Comparison of ENCODE assay signal across 9 cellular contexts in genomic region chrX:7088968-7089615, GRCh38. TPM values are rescaled to one million over a fixed set of nuclear protein-coding genes. Genes with fewer than 3 reads are reported as not detected.
DNase-seq lines count a peak whose midpoint lies in the region; ATAC-seq and TF ChIP-seq lines count a peak whose summit lies in the region.
"Had no signal": no experiment of that assay in that cellular context is flagged by ENCODE, and none has a peak within 500 bp of the region (broad histone marks: within the 10 kb centered on the region; RNA-seq: fewer than 3 reads in every experiment).

No MANE protein-coding gene starts in this region.

- no peak overlapping the region for H3K4me3 Mint-ChIP-seq in brain
- no peak overlapping the region for H3K4me3 Mint-ChIP-seq in stimulated activated naive B cell treated with anti-CD40 and anti-IgM and Interleukin-4, amounts not matched to agents 10 μg/mL and 1 μg/mL and 100 μg/mL, for 72 hours
- H3K4me3 Mint-ChIP-seq in stimulated activated effector memory CD8-positive, alpha-beta T cell treated with anti-CD3 and anti-CD28 coated beads, Interleukin-12 subunit alpha, Interleukin-12 subunit beta, amount 100 ng/mL, for 72 hours, result no peak overlapping the region

- peaks cover 0 to 3% (median 0%) of the 10 kb centered on the region in 5 experiments for H3K9me3 Mint-ChIP-seq in brain
- H3K9me3 Mint-ChIP-seq in stimulated activated naive B cell treated with anti-CD40 and anti-IgM and Interleukin-4, amounts not matched to agents 10 μg/mL and 1 μg/mL and 100 μg/mL, for 72 hours, result no peaks in the 10 kb centered on the region
- no peaks in the 10 kb centered on the region for H3K9me3 Mint-ChIP-seq in stimulated activated effector memory CD8-positive, alpha-beta T cell treated with anti-CD3 and anti-CD28 coated beads, Interleukin-12 subunit alpha, Interleukin-12 subunit beta, amount 100 ng/mL, for 72 hours

- peak; percentile 4 for DNase-seq in COR-L47 (lab: John Stamatoyannopoulos, UW)
- DNase-seq in NB4 (ENCODE audit: low read depth), result peak; percentile 34
- DNase-seq in stimulated activated naive B cell treated with anti-CD40 and anti-IgM and Interleukin-4, amounts not matched to agents 10 μg/mL and 1 μg/mL and 100 μg/mL, for 72 hours, result no peak
- DNase-seq in stimulated activated effector memory CD8-positive, alpha-beta T cell treated with anti-CD3 and anti-CD28 coated beads, Interleukin-12 subunit alpha, Interleukin-12 subunit beta, amount 100 ng/mL, for 72 hours (ENCODE audit: low spot score in 2 of 2), result no peak
- DNase-seq in NCI-H1105 (lab: John Stamatoyannopoulos, UW), result no peak
- DNase-seq in esophagus muscularis mucosa (ENCODE audit: extremely low spot score), result no peak

- no peak overlapping the region for H3K27ac ChIP-seq in esophagus muscularis mucosa (replicated peaks in 1 of 4)
- H3K27ac ChIP-seq: skin epidermis had no signal

- H3K36me3 Mint-ChIP-seq in brain, result peaks cover 27% of the 10 kb centered on the region
- H3K36me3 Mint-ChIP-seq in stimulated activated naive B cell treated with anti-CD40 and anti-IgM and Interleukin-4, amounts not matched to agents 10 μg/mL and 1 μg/mL and 100 μg/mL, for 72 hours, result peaks cover 3 to 19% of the 10 kb centered on the region in 2 donors
- H3K36me3 Mint-ChIP-seq in stimulated activated effector memory CD8-positive, alpha-beta T cell treated with anti-CD3 and anti-CD28 coated beads, Interleukin-12 subunit alpha, Interleukin-12 subunit beta, amount 100 ng/mL, for 72 hours, result peaks cover 2% of the 10 kb centered on the region

- ATAC-seq in GM19463 (IDR thresholded peaks at IDR 0.05; ENCODE audit: unreplicated experiment), result peak; percentile 39
- peak; percentile 24 to 39 for ATAC-seq in stimulated activated naive B cell treated with anti-CD40 and anti-IgM and Interleukin-4, amounts not matched to agents 10 μg/mL and 1 μg/mL and 100 μg/mL, for 72 hours (replicated peaks)
- no peak for ATAC-seq in stimulated activated effector memory CD8-positive, alpha-beta T cell treated with anti-CD3 and anti-CD28 coated beads, Interleukin-12 subunit alpha, Interleukin-12 subunit beta, amount 100 ng/mL, for 72 hours

- H3K27me3 Mint-ChIP-seq in brain, result no peaks in the 10 kb centered on the region
- no peaks in the 10 kb centered on the region for H3K27me3 Mint-ChIP-seq in stimulated activated naive B cell treated with anti-CD40 and anti-IgM and Interleukin-4, amounts not matched to agents 10 μg/mL and 1 μg/mL and 100 μg/mL, for 72 hours

- peaks cover 0 to 3% (median 0%) of the 10 kb centered on the region in 4 donors for H3K4me1 ChIP-seq in esophagus muscularis mucosa

- H3K9me3 ChIP-seq in esophagus muscularis mucosa, result no peaks in the 10 kb centered on the region

- no peak for TF ChIP-seq EP300 in esophagus muscularis mucosa (IDR thresholded peaks at IDR 0.05)

- peak overlapping the region in 2 of 5 experiments; percentile 45 to 57 for H3K27ac Mint-ChIP-seq in brain
- no peak overlapping the region for H3K27ac Mint-ChIP-seq in stimulated activated naive B cell treated with anti-CD40 and anti-IgM and Interleukin-4, amounts not matched to agents 10 μg/mL and 1 μg/mL and 100 μg/mL, for 72 hours
- no peak overlapping the region for H3K27ac Mint-ChIP-seq in stimulated activated effector memory CD8-positive, alpha-beta T cell treated with anti-CD3 and anti-CD28 coated beads, Interleukin-12 subunit alpha, Interleukin-12 subunit beta, amount 100 ng/mL, for 72 hours

- intact Hi-C loops in esophagus muscularis mucosa (cut with DNase I), result no loop called here

- TF ChIP-seq POLR2A in NB4 (IDR thresholded peaks at IDR 0.05; ENCODE audit: extremely low read depth, insufficient read length), result no peak
- no peak for TF ChIP-seq POLR2A in esophagus muscularis mucosa (IDR thresholded peaks at IDR 0.05; ENCODE audit: low read depth)

- H3K27me3 ChIP-seq in esophagus muscularis mucosa, result no peaks in the 10 kb centered on the region

- H3K4me3 ChIP-seq in NB4 (ENCODE audit: low read depth, low read length) (no peak overlapping the region), esophagus muscularis mucosa (no peak overlapping the region)
- H3K4me3 ChIP-seq: skin epidermis had no signal

- TF ChIP-seq CTCF in NB4 (IDR thresholded peaks at IDR 0.05; ENCODE audit: low read depth, low read length), result no peak
- TF ChIP-seq CTCF in brain (conservative IDR thresholded peaks at IDR 0.05), result peak; percentile 18 to 23
- no peak for TF ChIP-seq CTCF in esophagus muscularis mucosa (IDR thresholded peaks at IDR 0.05)

- peaks cover 43% of the 10 kb centered on the region for H3K4me1 Mint-ChIP-seq in brain
- peaks cover 52 to 63% of the 10 kb centered on the region in 2 donors for H3K4me1 Mint-ChIP-seq in stimulated activated naive B cell treated with anti-CD40 and anti-IgM and Interleukin-4, amounts not matched to agents 10 μg/mL and 1 μg/mL and 100 μg/mL, for 72 hours
- peaks cover 45% of the 10 kb centered on the region for H3K4me1 Mint-ChIP-seq in stimulated activated effector memory CD8-positive, alpha-beta T cell treated with anti-CD3 and anti-CD28 coated beads, Interleukin-12 subunit alpha, Interleukin-12 subunit beta, amount 100 ng/mL, for 72 hours

- WGBS in esophagus muscularis mucosa, result 95% methylated on average over 8 of the region's 8 CpGs

- H3K36me3 ChIP-seq in esophagus muscularis mucosa, result peaks cover 0 to 7% (median 0%) of the 10 kb centered on the region in 4 donors

RNA-seq across cellular contexts. Expression of gene STS, which starts 58.4 kb away (rescaled TPM):
- 5.4 TPM for polyA plus RNA-seq in brain (ENCODE audit: insufficient read depth, low read depth, low replicate concordance)
- total RNA-seq in esophagus muscularis mucosa, result 1 to 10 TPM; 4.6 to 7.9 (median 5.5) TPM

RNA-seq across cellular contexts. Expression of gene PUDP, which starts 58.9 kb away (rescaled TPM):
- 7.6 TPM for polyA plus RNA-seq in brain (ENCODE audit: insufficient read depth, low read depth, low replicate concordance)
- total RNA-seq in esophagus muscularis mucosa, result 10 to 100 TPM in 1 of 4 donors, 1 to 10 TPM in 3; 5.6 to 14.2 (median 9.1) TPM

Comparison
In these comparisons a context has a peak if more than half of its experiments do, and no peak if none do; other contexts are left out.
1. DNase-seq: peak in COR-L47 (single experiment) and NB4 (single experiment); none in stimulated activated naive B cell treated with anti-CD40 and anti-IgM and Interleukin-4, amounts not matched to agents 10 μg/mL and 1 μg/mL and 100 μg/mL, for 72 hours (single experiment), stimulated activated effector memory CD8-positive, alpha-beta T cell treated with anti-CD3 and anti-CD28 coated beads, Interleukin-12 subunit alpha, Interleukin-12 subunit beta, amount 100 ng/mL, for 72 hours (0 of 2), NCI-H1105 (single experiment) and esophagus muscularis mucosa (single experiment).
2. CTCF ChIP-seq: peak in brain (2 of 2); none in NB4 (single experiment) and esophagus muscularis mucosa (0 of 3).